In the genomic region with DNA sequence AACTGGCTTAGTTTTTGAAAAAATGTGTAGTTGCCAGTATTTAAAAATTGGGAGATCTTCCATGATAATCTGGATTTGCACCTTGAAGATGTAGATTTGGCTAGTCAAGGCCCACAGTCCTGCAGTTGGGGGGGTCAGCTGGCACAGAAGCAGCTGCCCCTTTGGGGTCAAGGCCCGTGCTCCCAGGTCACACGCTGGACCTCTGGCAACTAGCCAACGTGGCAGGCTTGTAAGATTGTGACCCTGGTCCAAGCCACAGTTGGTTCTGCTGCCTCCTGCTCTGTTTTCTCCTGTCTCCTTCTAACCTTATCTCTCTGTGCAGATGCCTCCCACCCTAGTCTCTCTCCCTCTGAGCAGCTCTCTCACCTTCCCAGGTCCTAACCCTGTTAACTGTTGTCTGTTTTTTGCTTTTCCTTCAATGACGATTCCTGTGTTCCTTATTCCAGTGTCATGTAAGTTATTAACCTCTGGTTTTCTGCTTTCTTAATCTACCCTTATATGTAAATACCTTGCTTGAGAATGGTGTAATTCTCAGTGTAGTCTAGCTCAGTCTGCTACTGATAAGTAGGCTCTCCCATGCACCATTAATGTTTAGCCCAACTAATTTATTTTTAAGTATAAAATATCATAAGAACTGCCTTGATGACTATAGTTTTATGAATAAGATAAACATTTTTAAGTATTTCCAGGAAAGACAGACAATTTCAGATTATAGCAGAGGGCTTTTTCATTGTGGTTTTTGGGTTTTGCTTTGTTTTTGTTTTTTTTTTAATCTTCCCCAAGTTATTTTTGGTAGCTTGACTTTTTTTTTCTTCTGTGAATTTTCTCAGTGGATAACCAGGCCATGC, we compare ENCODE assay signal across 15 cellular contexts. TPM values are rescaled to one million over a fixed set of nuclear protein-coding genes. Genes with fewer than 3 reads are reported as not detected.
A peak's percentile ranks its signal among the peaks of the same experiment; 100 is the strongest.
DNase-seq lines count a peak whose midpoint lies in the region; ATAC-seq and TF ChIP-seq lines count a peak whose summit lies in the region.
"Had no signal": no experiment of that assay in that cellular context is flagged by ENCODE, and none has a peak within 500 bp of the region (broad histone marks: within the 10 kb centered on the region; RNA-seq: fewer than 3 reads in every experiment).

No MANE protein-coding gene starts in this region.

- no peaks in the 10 kb centered on the region for H4K20me1 ChIP-seq in PC-9 (ENCODE audit: insufficient read depth)

- H3K9me3 ChIP-seq in PC-9 (ENCODE audit: insufficient read depth, low read depth) (no peaks in the 10 kb centered on the region), breast epithelium (no peaks in the 10 kb centered on the region)
- H3K9me3 ChIP-seq: A549, left ventricle myocardium inferior, upper lobe of left lung had no signal

- no peaks in the 10 kb centered on the region for H3K27me3 Mint-ChIP-seq in activated CD4-positive, alpha-beta T cell treated with anti-CD3 and anti-CD28 coated beads, Interleukin-2, amount 10 ng/mL, durations not matched to agents 24 days and 14 days
- H3K27me3 Mint-ChIP-seq: naive thymus-derived CD8-positive, alpha-beta T cell had no signal

- H3K79me2 ChIP-seq in PC-9 (ENCODE audit: low read depth), result no peaks in the 10 kb centered on the region

- POLR2A ChIA-PET in PC-9 (lab: Charles Lee; ENCODE audit: unreplicated experiment), result no interaction called here

- CTCF ChIA-PET in PC-9 (lab: Charles Lee), result interaction anchor here (0.5 kb wide), 1 partner anchor 19 kb away, joined by 7 read pairs; no protein-coding TSS in a partner anchor

- no peaks in the 10 kb centered on the region; the same call in 1 of the 2 replicates for H3F3A ChIP-seq in PC-9 (ENCODE audit: insufficient read depth, low read depth)

- peaks cover 47% of the 10 kb centered on the region for H3K36me3 Mint-ChIP-seq in activated CD4-positive, alpha-beta T cell treated with anti-CD3 and anti-CD28 coated beads, Interleukin-2, amount 10 ng/mL, durations not matched to agents 24 days and 14 days (ENCODE audit: low read depth)
- H3K36me3 Mint-ChIP-seq in stimulated activated effector memory CD8-positive, alpha-beta T cell treated with anti-CD3 and anti-CD28 coated beads, Interleukin-12 subunit alpha, Interleukin-12 subunit beta, amount 100 ng/mL, for 72 hours, result peaks cover 73% of the 10 kb centered on the region

- H3K4me3 ChIP-seq in PC-9, result no peak overlapping the region
- H3K4me3 ChIP-seq in breast epithelium, result no peak overlapping the region
- H3K4me3 ChIP-seq: A549, left ventricle myocardium inferior, upper lobe of left lung had no signal

- no peak for ATAC-seq in stimulated activated effector memory CD8-positive, alpha-beta T cell treated with anti-CD3 and anti-CD28 coated beads, Interleukin-12 subunit alpha, Interleukin-12 subunit beta, amount 100 ng/mL, for 72 hours

- H3K4me3 Mint-ChIP-seq in activated CD4-positive, alpha-beta T cell treated with anti-CD3 and anti-CD28 coated beads, Interleukin-2, amount 10 ng/mL, durations not matched to agents 24 days and 14 days, result peak overlapping the region; percentile 65
- H3K4me3 Mint-ChIP-seq in stimulated activated effector memory CD8-positive, alpha-beta T cell treated with anti-CD3 and anti-CD28 coated beads, Interleukin-12 subunit alpha, Interleukin-12 subunit beta, amount 100 ng/mL, for 72 hours, result peak overlapping the region; percentile 38
- H3K4me3 Mint-ChIP-seq: CD8-positive, alpha-beta T cell; naive thymus-derived CD8-positive, alpha-beta T cell had no signal

- H3K9me2 ChIP-seq in PC-9 (ENCODE audit: insufficient read depth), result no peaks in the 10 kb centered on the region

- no peak for DNase-seq in activated CD4-positive, alpha-beta T cell treated with anti-CD3 and anti-CD28 coated beads, Interleukin-2, amount 10 ng/mL, durations not matched to agents 24 days and 14 days
- no peak for DNase-seq in activated CD4-positive, alpha-beta T cell treated with anti-CD3 and anti-CD28 coated beads, Interleukin-2, amount 50 U/mL, for 4 hours
- DNase-seq in PC-9 (no peak), breast epithelium (ENCODE audit: low spot score in 2 of 2) (no peak), HCEC 1CT (no peak), head of caudate nucleus (no peak), SIG-M5 (lab: John Stamatoyannopoulos, UW) (no peak)
- no peak for DNase-seq in stimulated activated effector memory CD8-positive, alpha-beta T cell treated with anti-CD3 and anti-CD28 coated beads, Interleukin-12 subunit alpha, Interleukin-12 subunit beta, amount 100 ng/mL, for 72 hours (ENCODE audit: low spot score in 2 of 2)
- DNase-seq: left ventricle myocardium inferior; Right ventricle myocardium superior; stimulated activated CD4-positive, alpha-beta T cell treated with anti-CD3 and anti-CD28 coated beads, Interleukin-1b, Interleukin-23, amount 100 ng/mL, for 48 hours had no signal

- H3K27me3 ChIP-seq in PC-9 (ENCODE audit: insufficient read depth, low read depth), result no peaks in the 10 kb centered on the region
- no peaks in the 10 kb centered on the region for H3K27me3 ChIP-seq in breast epithelium
- H3K27me3 ChIP-seq: upper lobe of left lung had no signal

- H3K4me2 ChIP-seq in PC-9, result peak overlapping the region; percentile 41
- H3K4me2 ChIP-seq: A549 had no signal

- H3K4me1 ChIP-seq in PC-9 (replicated peaks; ENCODE audit: insufficient read depth) (peaks cover 9% of the 10 kb centered on the region), breast epithelium (no peaks in the 10 kb centered on the region)
- H3K4me1 ChIP-seq: A549 had no signal

- no TSS peak for BruUV-seq in PC-9 (replicated peaks; lab: Mats Ljungman, UMichigan)

- intact Hi-C loops in activated CD4-positive, alpha-beta T cell treated with anti-CD3 and anti-CD28 coated beads, Interleukin-2, amount 10 ng/mL, durations not matched to agents 24 days and 14 days (cut with micrococcal nuclease), result no loop called here
- intact Hi-C loops in PC-9 (cut with micrococcal nuclease; ENCODE audit: unreplicated experiment) (loop anchor here (5.0 kb wide), 2 partner anchors 560 to 1095 kb away; no protein-coding TSS in a partner anchor), breast epithelium (cut with DNase I; ENCODE audit: low total_unique reads) (loop anchor here (5.0 kb wide), 1 partner anchor 285 kb away; the partner anchor contains the start of gene SOCS1), head of caudate nucleus (cut with DNase I) (no loop called here)

- H2AFZ ChIP-seq in PC-9, result no peak overlapping the region

- H3K27ac Mint-ChIP-seq in activated CD4-positive, alpha-beta T cell treated with anti-CD3 and anti-CD28 coated beads, Interleukin-2, amount 10 ng/mL, durations not matched to agents 24 days and 14 days, result peak overlapping the region; percentile 87
- peak overlapping the region; percentile 57 for H3K27ac Mint-ChIP-seq in stimulated activated effector memory CD8-positive, alpha-beta T cell treated with anti-CD3 and anti-CD28 coated beads, Interleukin-12 subunit alpha, Interleukin-12 subunit beta, amount 100 ng/mL, for 72 hours
- H3K27ac Mint-ChIP-seq: CD8-positive, alpha-beta T cell had no signal

- H3K27ac ChIP-seq in PC-9, result no peak overlapping the region
- H3K27ac ChIP-seq in breast epithelium, result peak overlapping the region; percentile 36 to 49
- H3K27ac ChIP-seq: left ventricle myocardium inferior, upper lobe of left lung had no signal

- peaks cover 55% of the 10 kb centered on the region for H3K4me1 Mint-ChIP-seq in activated CD4-positive, alpha-beta T cell treated with anti-CD3 and anti-CD28 coated beads, Interleukin-2, amount 10 ng/mL, durations not matched to agents 24 days and 14 days
- H3K4me1 Mint-ChIP-seq in stimulated activated effector memory CD8-positive, alpha-beta T cell treated with anti-CD3 and anti-CD28 coated beads, Interleukin-12 subunit alpha, Interleukin-12 subunit beta, amount 100 ng/mL, for 72 hours, result peaks cover 37% of the 10 kb centered on the region

- no peak for TF ChIP-seq POLR2A in breast epithelium (IDR thresholded peaks at IDR 0.05)

- TF ChIP-seq CTCF in PC-9 (conservative IDR thresholded peaks at IDR 0.05) (no peak), breast epithelium (IDR thresholded peaks at IDR 0.05) (no peak)

- H3K36me3 ChIP-seq in PC-9 (ENCODE audit: low read depth), result no peaks in the 10 kb centered on the region; the same call in 1 of the 2 replicates
- H3K36me3 ChIP-seq in breast epithelium, result no peaks in the 10 kb centered on the region

- no peaks in the 10 kb centered on the region for H3K9me3 Mint-ChIP-seq in activated CD4-positive, alpha-beta T cell treated with anti-CD3 and anti-CD28 coated beads, Interleukin-2, amount 10 ng/mL, durations not matched to agents 24 days and 14 days
- H3K9me3 Mint-ChIP-seq in stimulated activated effector memory CD8-positive, alpha-beta T cell treated with anti-CD3 and anti-CD28 coated beads, Interleukin-12 subunit alpha, Interleukin-12 subunit beta, amount 100 ng/mL, for 72 hours, result no peaks in the 10 kb centered on the region
- H3K9me3 Mint-ChIP-seq: CD8-positive, alpha-beta T cell; naive thymus-derived CD8-positive, alpha-beta T cell had no signal

RNA-seq across cellular contexts. Expression of gene CLEC16A, which starts 28.0 kb away (rescaled TPM):
- total RNA-seq in activated CD4-positive, alpha-beta T cell treated with anti-CD3 and anti-CD28 coated beads, Interleukin-2, amount 10 ng/mL, durations not matched to agents 24 days and 14 days, result 35.9 and 36.2 TPM in 2 replicates
- total RNA-seq in PC-9 (2021) (34.9 and 45.0 TPM in 2 replicates), breast epithelium (10 to 100 TPM; 20.0 to 35.3 (median 33.1) TPM)

RNA-seq across cellular contexts. Expression of gene DEXI, which starts 30.1 kb away (rescaled TPM):
- total RNA-seq in activated CD4-positive, alpha-beta T cell treated with anti-CD3 and anti-CD28 coated beads, Interleukin-2, amount 10 ng/mL, durations not matched to agents 24 days and 14 days, result 35.6 and 38.0 TPM in 2 replicates
- 33.1 and 42.4 TPM in 2 replicates for total RNA-seq in PC-9 (2021)
- total RNA-seq in breast epithelium, result 10 to 100 TPM; 50.3 to 88.5 (median 52.8) TPM

Comparison
In these comparisons a context has a peak if more than half of its experiments do, and no peak if none do; other contexts are left out.
1. intact Hi-C loops: an anchor here in PC-9 (5.0 kb wide) and breast epithelium (5.0 kb wide); none called in activated CD4-positive, alpha-beta T cell treated with anti-CD3 and anti-CD28 coated beads, Interleukin-2, amount 10 ng/mL, durations not matched to agents 24 days and 14 days and head of caudate nucleus.